Comparison of ENCODE assay signal across 13 cellular contexts in genomic region chr3:94928921-94929320, GRCh38.
DNase-seq lines count a peak whose midpoint lies in the region; ATAC-seq and TF ChIP-seq lines count a peak whose summit lies in the region.
"Had no signal": no experiment of that assay in that cellular context is flagged by ENCODE, and none has a peak within 500 bp of the region (broad histone marks: within the 10 kb centered on the region; RNA-seq: fewer than 3 reads in every experiment).

No MANE protein-coding gene starts in this region.

- H2AK5ac ChIP-seq in mesendoderm (ENCODE audit: low read length), result no peak overlapping the region

- H3K4me1 Mint-ChIP-seq in WTC11, result peaks cover 3% of the 10 kb centered on the region
- H3K4me1 Mint-ChIP-seq: central memory CD8-positive, alpha-beta T cell; naive B cell had no signal

- no peak overlapping the region for H2BK120ac ChIP-seq in mesendoderm (ENCODE audit: low read depth, low read length)

- CTCF ChIA-PET in WTC11 (lab: Charles Lee), result no interaction called here

- no peak overlapping the region for H2BK5ac ChIP-seq in mesendoderm (ENCODE audit: low read length)

- H4K8ac ChIP-seq in mesendoderm (ENCODE audit: low read depth, low read length), result no peak overlapping the region

- H3K27ac ChIP-seq in mesendoderm (ENCODE audit: low read depth, low read length), result no peak overlapping the region

- no peaks in the 10 kb centered on the region for H3K27me3 ChIP-seq in mesendoderm (ENCODE audit: insufficient read depth, low read length, poor library complexity)

- no peak overlapping the region for H3K18ac ChIP-seq in mesendoderm (ENCODE audit: low read length)

- no peaks in the 10 kb centered on the region for H3K27me3 Mint-ChIP-seq in WTC11 (ENCODE audit: low read depth)
- H3K27me3 Mint-ChIP-seq: central memory CD8-positive, alpha-beta T cell; naive B cell had no signal

- H3K4me2 ChIP-seq in mesendoderm (ENCODE audit: low read length), result no peak overlapping the region

- H3K56ac ChIP-seq in mesendoderm (ENCODE audit: low read length), result no peak overlapping the region

- H3K79me2 ChIP-seq in mesendoderm (ENCODE audit: control insufficient read depth, insufficient read depth, low read length), result no peaks in the 10 kb centered on the region

- no peaks in the 10 kb centered on the region for H3K4me1 ChIP-seq in mesendoderm (ENCODE audit: control insufficient read depth, low read depth, low read length)

- ATAC-seq in WTC11 (no peak), GM21717 (IDR thresholded peaks at IDR 0.05; ENCODE audit: unreplicated experiment) (no peak)

- no peak overlapping the region for H3K4me3 ChIP-seq in mesendoderm (ENCODE audit: low read length)

- no peak overlapping the region for H2BK15ac ChIP-seq in mesendoderm (replicated peaks; ENCODE audit: low read depth)

- POLR2A ChIA-PET in WTC11 (lab: Charles Lee), result no interaction called here

- no peak overlapping the region for H3K4me3 Mint-ChIP-seq in WTC11
- H3K4me3 Mint-ChIP-seq: central memory CD8-positive, alpha-beta T cell; naive B cell had no signal

- H4K5ac ChIP-seq in mesendoderm (ENCODE audit: low read length), result no peak overlapping the region

- TF ChIP-seq CTCF in WTC11 (IDR thresholded peaks at IDR 0.05), result no peak

- H3K27ac Mint-ChIP-seq in WTC11, result peak overlapping the region; percentile 61; the same call in 1 of the 2 replicates
- H3K27ac Mint-ChIP-seq: naive B cell had no signal

- H3K36me3 ChIP-seq in mesendoderm (ENCODE audit: control insufficient read depth, insufficient read depth, low read length), result no peaks in the 10 kb centered on the region

- H3K36me3 Mint-ChIP-seq in WTC11, result no peaks in the 10 kb centered on the region
- H3K36me3 Mint-ChIP-seq: naive B cell had no signal

- no peak overlapping the region for H3K4ac ChIP-seq in mesendoderm (ENCODE audit: low read depth, low read length)

- H3K9ac ChIP-seq in mesendoderm (ENCODE audit: low read length), result no peak overlapping the region

- WGBS in mesendoderm (ENCODE audit: extremely low coverage, insufficient coverage, low lambda C conversion rate), result no CpG with 5 or more reads among the region's 4 CpGs

- no peaks in the 10 kb centered on the region for H3K79me1 ChIP-seq in mesendoderm (ENCODE audit: low read length)

- DNase-seq in NCI-H1694 treated with DMSO at 0.1 percent for 48 hours (lab: John Stamatoyannopoulos, UW) (peak; percentile 2), NCI-H1694 (lab: John Stamatoyannopoulos, UW) (no peak), MV-4-11 (lab: John Stamatoyannopoulos, UW) (peak; percentile 82), WTC11 (ENCODE audit: low spot score) (no peak), mesendoderm (peak; percentile 58), NCI-H2196 (lab: John Stamatoyannopoulos, UW; ENCODE audit: unreplicated experiment) (no peak)
- DNase-seq in stimulated activated CD4-positive, alpha-beta T cell treated with anti-CD3 and anti-CD28 coated beads, Interleukin-4, amount 100 ng/mL, for 24 hours, result no peak
- DNase-seq: 8988T; hippocampal formation; naive B cell; stimulated activated CD4-positive, alpha-beta T cell treated with anti-CD3 and anti-CD28 coated beads, Interleukin-2, amount 100 ng/mL, for 24 hours had no signal

- no peaks in the 10 kb centered on the region for H3K9me3 Mint-ChIP-seq in WTC11

- no peak overlapping the region for H3K23ac ChIP-seq in mesendoderm (ENCODE audit: low read length)

TF ChIP-seq in WTC11, 78 proteins besides CTCF, POLR2A, EP300 and RAD21:
- TF ChIP-seq GABPB1 (CRISPR knock-in tag; IDR thresholded peaks at IDR 0.05) (peak; percentile 92), SMAD4 (CRISPR knock-in tag; IDR thresholded peaks at IDR 0.05) (no peak)

Comparison
In these comparisons a context has a peak if more than half of its experiments do, and no peak if none do; other contexts are left out.
1. DNase-seq: peak in NCI-H1694 treated with DMSO at 0.1 percent for 48 hours (single experiment), MV-4-11 (single experiment) and mesendoderm (single experiment); none in NCI-H1694 (single experiment), WTC11 (single experiment), NCI-H2196 (single experiment) and stimulated activated CD4-positive, alpha-beta T cell treated with anti-CD3 and anti-CD28 coated beads, Interleukin-4, amount 100 ng/mL, for 24 hours (single experiment).